In genomic region chr1:118821801-118822200, GRCh38 we compare ENCODE assay signal across 20 cellular contexts.
DNase-seq lines count a peak whose midpoint lies in the region; ATAC-seq lines count a peak whose summit lies in the region.
"Had no signal": no experiment of that assay in that cellular context is flagged by ENCODE, and none has a peak within 500 bp of the region (broad histone marks: within the 10 kb centered on the region; RNA-seq: fewer than 3 reads in every experiment).

No MANE protein-coding gene starts in this region.

- no peak for ATAC-seq in HG03342 (IDR thresholded peaks at IDR 0.05; ENCODE audit: unreplicated experiment)

- DNase-seq in NCI-H2171 treated with DMSO at 0.1 percent for 48 hours (lab: John Stamatoyannopoulos, UW) (peak; percentile 1), NCI-H2171 (lab: John Stamatoyannopoulos, UW) (no peak), RPMI7951 (ENCODE audit: low read depth) (peak; percentile 5), fibroblast of the conjunctiva (ENCODE audit: low read depth) (peak; percentile 24), NOMO-1 treated with DMSO at 0.1 percent for 48 hours (lab: John Stamatoyannopoulos, UW; ENCODE audit: unreplicated experiment) (no peak), NCI-H510A (lab: John Stamatoyannopoulos, UW) (no peak), hypothalamus (lab: John Stamatoyannopoulos, UW) (no peak)
- DNase-seq: 8988T; AML-193; Calu3; CD4-positive, CD25-positive, alpha-beta regulatory T cell; DND-41; GDM1; H7; Karpas-422; NCI-H1436; NCI-H2029 treated with DMSO at 0.1 percent for 48 hours; NCI-H526 treated with DMSO at 0.1 percent for 48 hours; OCI-M1 had no signal

Comparison
In these comparisons a context has a peak if more than half of its experiments do, and no peak if none do; other contexts are left out.
1. DNase-seq: peak in NCI-H2171 treated with DMSO at 0.1 percent for 48 hours (single experiment), RPMI7951 (single experiment) and fibroblast of the conjunctiva (single experiment); none in NCI-H2171 (single experiment), NOMO-1 treated with DMSO at 0.1 percent for 48 hours (single experiment), NCI-H510A (single experiment) and hypothalamus (0 of 51).